ENCODE assay signal across 8 cellular contexts in the genomic region with DNA sequence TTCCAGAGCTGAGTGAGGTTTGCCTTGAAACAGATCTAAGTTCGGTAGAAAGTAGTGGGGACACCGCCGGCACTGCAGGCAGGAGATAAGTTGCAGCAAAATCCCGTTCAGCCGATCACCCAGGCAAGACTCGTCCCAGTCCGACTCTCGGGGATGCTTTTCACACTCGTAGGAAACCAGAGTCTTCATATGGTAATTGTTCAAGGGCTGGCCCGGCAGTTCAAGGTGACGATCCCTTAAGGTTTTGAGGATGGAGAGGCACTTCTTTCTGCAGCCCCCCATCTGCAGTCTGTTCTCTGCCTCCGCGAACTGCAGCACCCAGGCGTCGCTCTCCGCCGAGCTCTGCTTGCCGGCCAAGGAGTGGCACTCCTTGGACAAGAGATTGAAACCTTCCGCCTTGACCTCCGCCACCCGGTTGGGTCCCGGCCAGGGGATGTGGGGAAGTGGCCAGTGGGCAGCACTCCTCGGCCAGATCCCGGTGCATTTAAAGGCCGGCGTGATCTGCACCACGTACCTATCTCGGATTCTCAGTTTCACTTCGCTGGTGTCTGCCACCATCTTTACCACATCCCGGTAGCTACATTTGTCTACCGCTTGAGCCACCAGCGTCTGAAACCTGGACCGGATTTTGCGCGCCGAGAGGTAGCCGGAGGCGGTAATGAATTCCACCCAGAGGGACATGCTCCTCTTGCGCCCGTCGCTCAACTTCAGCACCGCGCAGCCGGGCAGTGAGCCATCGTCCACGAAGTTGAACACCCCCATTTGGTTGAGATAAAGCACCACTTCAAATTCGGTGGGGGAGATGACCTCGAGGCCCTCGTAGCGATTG. TPM values are rescaled to one million over a fixed set of nuclear protein-coding genes. Genes with fewer than 3 reads are reported as not detected.
DNase-seq lines count a peak whose midpoint lies in the region; ATAC-seq and TF ChIP-seq lines count a peak whose summit lies in the region.

No MANE protein-coding gene starts in this region.

- H3K27me3 ChIP-seq in SJCRH30 (no peaks in the 10 kb centered on the region), fibroblast of lung (ENCODE audit: control insufficient read depth, insufficient read depth, low read length) (no peaks in the 10 kb centered on the region)
- peaks cover 0 to 44% of the 10 kb centered on the region in 2 donors for H3K27me3 ChIP-seq in naive thymus-derived CD4-positive, alpha-beta T cell (ENCODE audit: control insufficient read depth in 2 of 2, insufficient read depth in 2 of 2, low read length in 2 of 2)

- peaks cover 18 to 56% (median 42%) of the 10 kb centered on the region in 7 donors for H3K4me1 Mint-ChIP-seq in naive thymus-derived CD4-positive, alpha-beta T cell
- H3K4me1 Mint-ChIP-seq in Calu3 (ENCODE audit: low read depth, unreplicated experiment): no peaks in the 10 kb centered on the region

- TF ChIP-seq CTCF in fibroblast of lung (conservative IDR thresholded peaks at IDR 0.05 in 1 of 2, IDR thresholded peaks at IDR 0.05 in 1 of 2; ENCODE audit: low read depth in 1 of 2, low read length in 2 of 2) (no peak), Calu3 (IDR thresholded peaks at IDR 0.05; ENCODE audit: unreplicated experiment) (no peak)

- peaks cover 0 to 12% (median 6%) of the 10 kb centered on the region in 5 donors for H3K36me3 Mint-ChIP-seq in naive thymus-derived CD4-positive, alpha-beta T cell
- no peaks in the 10 kb centered on the region for H3K36me3 Mint-ChIP-seq in Calu3 (ENCODE audit: insufficient read depth, unreplicated experiment)

- H2AFZ ChIP-seq in fibroblast of lung (ENCODE audit: low read length): peak overlapping the region; percentile 50

- H3K27ac ChIP-seq in SJCRH30: peak overlapping the region; percentile 83
- peak overlapping the region; percentile 68 for H3K27ac ChIP-seq in fibroblast of lung (ENCODE audit: insufficient read depth, low read length)
- H3K27ac ChIP-seq in naive thymus-derived CD4-positive, alpha-beta T cell (ENCODE audit: low read depth, low read length): no peak overlapping the region

- no peaks in the 10 kb centered on the region for H4K20me1 ChIP-seq in fibroblast of lung (ENCODE audit: control insufficient read depth, extremely low read depth, insufficient read depth, low read length)

- DNase-seq in SJCRH30 (peak; percentile 87 to 89), fibroblast of lung (ENCODE audit: low read depth in 2 of 2) (peak; percentile 41 to 47), 8988T (no peak), Calu3 (no peak), COR-L47 (lab: John Stamatoyannopoulos, UW) (no peak)
- DNase-seq in naive thymus-derived CD4-positive, alpha-beta T cell: peak in 1 of 9 donors; percentile 27

- intact Hi-C loops in naive thymus-derived CD4-positive, alpha-beta T cell (cut with micrococcal nuclease): no loop called here
- intact Hi-C loops in Calu3 (cut with micrococcal nuclease; ENCODE audit: unreplicated experiment): no loop called here

- POLR2A ChIA-PET in naive thymus-derived CD4-positive, alpha-beta T cell (lab: Charles Lee): no interaction called here

- peak overlapping the region in 2 of 9 donors; percentile 41 to 52 for H3K27ac Mint-ChIP-seq in naive thymus-derived CD4-positive, alpha-beta T cell
- H3K27ac Mint-ChIP-seq in Calu3 (ENCODE audit: unreplicated experiment): no peak overlapping the region

- H3K4me1 ChIP-seq in SJCRH30: no peaks in the 10 kb centered on the region
- no peaks in the 10 kb centered on the region for H3K4me1 ChIP-seq in fibroblast of lung (ENCODE audit: control insufficient read depth, extremely low read depth, insufficient read depth, low read length)
- H3K4me1 ChIP-seq in naive thymus-derived CD4-positive, alpha-beta T cell (ENCODE audit: control insufficient read depth in 2 of 2, insufficient read depth in 2 of 2, low read length in 2 of 2): peaks cover 0 to 13% of the 10 kb centered on the region in 2 donors

- ATAC-seq in GM18868 (IDR thresholded peaks at IDR 0.05; ENCODE audit: unreplicated experiment) (peak; percentile 55), HG03139 (IDR thresholded peaks at IDR 0.05; ENCODE audit: unreplicated experiment) (no peak)
- no peak for ATAC-seq in naive thymus-derived CD4-positive, alpha-beta T cell

- peak overlapping the region; percentile 55 for H3K4me2 ChIP-seq in fibroblast of lung (ENCODE audit: extremely low read depth, insufficient read depth, low read length)

- peaks cover 2% of the 10 kb centered on the region for H3K79me2 ChIP-seq in fibroblast of lung (ENCODE audit: control insufficient read depth, insufficient read depth, low read length)

- H3K4me3 ChIP-seq in SJCRH30 (peak overlapping the region; percentile 78), fibroblast of lung (replicated peaks in 1 of 4; ENCODE audit: control extremely low read depth in 1 of 4, insufficient read depth in 1 of 4, low read depth in 3 of 4, low read length in 4 of 4) (peak overlapping the region; percentile 63 to 75 (median 69))
- peak overlapping the region; percentile 28 for H3K4me3 ChIP-seq in naive thymus-derived CD4-positive, alpha-beta T cell (ENCODE audit: low read length)

- CTCF ChIA-PET in naive thymus-derived CD4-positive, alpha-beta T cell (lab: Charles Lee): no interaction called here
- CTCF ChIA-PET in Calu3 (lab: Charles Lee): no interaction called here

- H3K36me3 ChIP-seq in SJCRH30 (no peaks in the 10 kb centered on the region; the same call in 1 of the 2 replicates), fibroblast of lung (ENCODE audit: control insufficient read depth, insufficient read depth, low read length) (no peaks in the 10 kb centered on the region)
- H3K36me3 ChIP-seq in naive thymus-derived CD4-positive, alpha-beta T cell (ENCODE audit: control insufficient read depth in 2 of 3, insufficient read depth in 3 of 3, low read length in 3 of 3): no peaks in the 10 kb centered on the region

- peak overlapping the region; percentile 53 for H3K9ac ChIP-seq in fibroblast of lung (ENCODE audit: insufficient read depth, low read length)

- H3K9me3 ChIP-seq in SJCRH30 (replicated peaks) (no peaks in the 10 kb centered on the region), fibroblast of lung (ENCODE audit: control insufficient read depth, insufficient read depth, low read depth, low read length) (no peaks in the 10 kb centered on the region)
- peaks cover 0 to 18% (median 10%) of the 10 kb centered on the region in 3 experiments for H3K9me3 ChIP-seq in naive thymus-derived CD4-positive, alpha-beta T cell (ENCODE audit: control insufficient read depth in 2 of 3, low read length in 3 of 3)

- peaks cover 3 to 63% (median 14%) of the 10 kb centered on the region in 11 donors for H3K9me3 Mint-ChIP-seq in naive thymus-derived CD4-positive, alpha-beta T cell
- no peaks in the 10 kb centered on the region for H3K9me3 Mint-ChIP-seq in Calu3 (ENCODE audit: low read depth, unreplicated experiment)

- peak overlapping the region; percentile 71 to 85 (median 81) for H3K4me3 Mint-ChIP-seq in naive thymus-derived CD4-positive, alpha-beta T cell
- H3K4me3 Mint-ChIP-seq in Calu3 (ENCODE audit: low read depth, unreplicated experiment): no peak overlapping the region

- no TSS peak for BruUV-seq in Calu3 (replicated peaks; lab: Mats Ljungman, UMichigan)

- peaks cover 74 to 92% (median 86%) of the 10 kb centered on the region in 5 donors for H3K27me3 Mint-ChIP-seq in naive thymus-derived CD4-positive, alpha-beta T cell
- no peaks in the 10 kb centered on the region for H3K27me3 Mint-ChIP-seq in Calu3 (ENCODE audit: unreplicated experiment)

RNA-seq across cellular contexts. Expression of gene MAB21L1, which starts 1.1 kb away (rescaled TPM):
- total RNA-seq in SJCRH30 (2014; rRNA removed; shearing (Covaris generic)): 13.4 and 14.0 TPM in 2 replicates
- total RNA-seq in fibroblast of lung (0.77 and 2.0 TPM in 2 replicates), Calu3 (2022) (not detected in 2 replicates)
- 1.6 and 2.7 TPM in 2 replicates for polyA plus RNA-seq in fibroblast of lung
- 1.2 and 2.1 TPM in 2 replicates for polyA plus RNA-seq in fibroblast of lung (2012)
- 0.19 and 0.63 TPM in 2 replicates for polyA minus RNA-seq in fibroblast of lung (ENCODE audit: low replicate concordance)
- total RNA-seq in naive thymus-derived CD4-positive, alpha-beta T cell: not detected
- not detected for polyA plus RNA-seq in naive thymus-derived CD4-positive, alpha-beta T cell

Comparison
In these comparisons a context has a peak if more than half of its experiments do, and no peak if none do; other contexts are left out.
1. DNase-seq: peak in SJCRH30 (2 of 2) and fibroblast of lung (2 of 2); none in 8988T (single experiment), Calu3 (single experiment) and COR-L47 (single experiment).
2. H3K4me3 ChIP-seq: peak in every context shown above with its lines; median percentile 78 in SJCRH30; 69 in fibroblast of lung; 28 in naive thymus-derived CD4-positive, alpha-beta T cell.